Comparison of ENCODE assay signal across 26 cellular contexts in genomic region chr9:31753756-31754155, GRCh38.
"Had no signal": no experiment of that assay in that cellular context is flagged by ENCODE, and none has a peak within 500 bp of the region (broad histone marks: within the 10 kb centered on the region; RNA-seq: fewer than 3 reads in every experiment).

No MANE protein-coding gene starts in this region.

- H3K9me3 ChIP-seq: stomach, suprapubic skin, testis, thoracic aorta, thyroid gland, tibial artery, tibial nerve, transverse colon, upper lobe of left lung, upper lobe of right lung, uterus, vagina had no signal

- H3K4me1 ChIP-seq: suprapubic skin, testis, thyroid gland, tibial artery, tibial nerve, transverse colon, upper lobe of left lung, upper lobe of right lung, uterus, vagina had no signal

- H3K27me3 ChIP-seq: stomach, suprapubic skin, testis, thyroid gland, tibial artery, tibial nerve, transverse colon, upper lobe of left lung, upper lobe of right lung, uterus, vagina had no signal

- H3K4me3 ChIP-seq: stomach, suprapubic skin, testis, thoracic aorta, thyroid gland, tibial artery, tibial nerve, transverse colon, upper lobe of left lung, upper lobe of right lung, uterus, vagina had no signal

- ATAC-seq: stimulated activated effector memory CD8-positive, alpha-beta T cell treated with anti-CD3 and anti-CD28 coated beads, Interleukin-12 subunit alpha, Interleukin-12 subunit beta, amount 100 ng/mL, for 72 hours; stimulated activated memory B cell treated with anti-CD40 and anti-IgM and Interleukin-4, amounts not matched to agents 10 μg/mL and 1 μg/mL and 100 μg/mL, for 72 hours; stimulated activated naive B cell treated with anti-CD40 and anti-IgM and Interleukin-4, amounts not matched to agents 10 μg/mL and 1 μg/mL and 100 μg/mL, for 72 hours; stimulated activated naive CD8-positive, alpha-beta T cell treated with anti-CD3 and anti-CD28 coated beads, Interleukin-15, amount 100 ng/mL, for 72 hours; stimulated activated naive CD8-positive, alpha-beta T cell treated with anti-CD3 and anti-CD28 coated beads, Interleukin-15, Interleukin-2, amounts not matched to agents 100 U/mL and 50 U/mL, for 24 hours; upper lobe of right lung had no signal

- H3K27ac ChIP-seq: stomach, suprapubic skin, testis, thoracic aorta, thyroid gland, tibial artery, tibial nerve, transverse colon, upper lobe of left lung, upper lobe of right lung, uterus, vagina had no signal

- DNase-seq: stimulated activated CD4-positive, alpha-beta T cell treated with anti-CD3 and anti-CD28 coated beads, Interleukin-2, amount 100 ng/mL, for 48 hours; stimulated activated CD4-positive, alpha-beta T cell treated with anti-CD3 and anti-CD28 coated beads, Interleukin-4, amount 100 ng/mL, for 1 hour; stimulated activated CD4-positive, alpha-beta T cell treated with anti-CD3 and anti-CD28 coated beads, Interleukin-4, amount 100 ng/mL, for 24 hours; stimulated activated CD4-positive, alpha-beta T cell treated with anti-CD3 and anti-CD28 coated beads, Interleukin-4, amount 100 ng/mL, for 4 hours; stimulated activated CD8-positive, alpha-beta memory T cell treated with anti-CD3 and anti-CD28 coated beads, Interleukin-4, amount 100 ng/mL, for 48 hours; stimulated activated naive B cell treated with anti-CD40 and anti-IgM and Interleukin-4, amounts not matched to agents 10 μg/mL and 1 μg/mL and 100 μg/mL, for 72 hours; stimulated activated naive CD4-positive, alpha-beta T cell treated with Interleukin-2 at 50 U/mL for 16 hours; stimulated activated naive CD8-positive, alpha-beta T cell treated with anti-CD3 and anti-CD28 coated beads, Interleukin-15, amount 100 ng/mL, for 72 hours; stimulated activated naive CD8-positive, alpha-beta T cell treated with anti-CD3 and anti-CD28 coated beads, Interleukin-15, Interleukin-2, amounts not matched to agents 100 U/mL and 50 U/mL, for 24 hours; stomach; substantia nigra; testis; thyroid gland; tibial artery; transverse colon; trophoblast cell; upper lobe of left lung; upper lobe of right lung; uterus had no signal

- H3K36me3 ChIP-seq: stomach, suprapubic skin, thoracic aorta, thyroid gland, tibial artery, tibial nerve, transverse colon, upper lobe of left lung, upper lobe of right lung, uterus, vagina had no signal

- FAIRE-seq: urothelium cell line had no signal
